In genomic region chr20:51570755-51571469, GRCh38 we compare ENCODE assay signal across 1 cellular context.
TF ChIP-seq lines count a peak whose summit lies in the region.

No MANE protein-coding gene starts in this region.

TF ChIP-seq in IMR-90, 13 proteins besides CTCF, POLR2A, EP300 and RAD21:
- TF ChIP-seq CEBPB (IDR thresholded peaks at IDR 0.05; ENCODE audit: low read depth, low read length) = no peak
- TF ChIP-seq MAFK (IDR thresholded peaks at IDR 0.05; ENCODE audit: low read depth, low read length) = no peak
- TF ChIP-seq NFE2L2 (IDR thresholded peaks at IDR 0.05; ENCODE audit: low read depth, low read length) = no peak
- no peak for TF ChIP-seq MXI1 (IDR thresholded peaks at IDR 0.05; ENCODE audit: borderline replicate concordance, low read depth, low read length)
- no peak for TF ChIP-seq RFX5 (IDR thresholded peaks at IDR 0.05; ENCODE audit: low read depth, low read length)
- no peak for TF ChIP-seq SMC3 (IDR thresholded peaks at IDR 0.05; ENCODE audit: low read depth, low read length)
- TF ChIP-seq CHD1 (IDR thresholded peaks at IDR 0.05; ENCODE audit: low read depth, low read length) = no peak
- no peak for TF ChIP-seq BHLHE40 (IDR thresholded peaks at IDR 0.05; ENCODE audit: low read depth, low read length)
- TF ChIP-seq RCOR1 (IDR thresholded peaks at IDR 0.05; ENCODE audit: insufficient replicate concordance, low read length) = no peak
- TF ChIP-seq ELK1 (IDR thresholded peaks at IDR 0.05; ENCODE audit: borderline replicate concordance, low read depth, low read length) = no peak
- TF ChIP-seq FOS (IDR thresholded peaks at IDR 0.05; ENCODE audit: low read depth, low read length) = no peak
- TF ChIP-seq USF2 (IDR thresholded peaks at IDR 0.05; ENCODE audit: low read depth, low read length) = no peak
- TF ChIP-seq MAZ (IDR thresholded peaks at IDR 0.05; ENCODE audit: borderline replicate concordance, low read depth, low read length) = no peak
